Comparison of ENCODE assay signal across 1 cellular context in genomic region chr12:49347307-49348237, GRCh38.
A peak's percentile ranks its signal among the peaks of the same experiment; 100 is the strongest.
TF ChIP-seq lines count a peak whose summit lies in the region.

No MANE protein-coding gene starts in this region.

TF ChIP-seq in WTC11, 78 proteins besides CTCF, POLR2A, EP300 and RAD21 (continued from another document):
- TF ChIP-seq ZNF281 (CRISPR knock-in tag; IDR thresholded peaks at IDR 0.05), result no peak
- TF ChIP-seq AR (CRISPR knock-in tag; IDR thresholded peaks at IDR 0.05), result no peak
- TF ChIP-seq ZNF121 (CRISPR knock-in tag; IDR thresholded peaks at IDR 0.05), result no peak
- TF ChIP-seq ZNF416 (CRISPR knock-in tag; IDR thresholded peaks at IDR 0.05), result no peak
- TF ChIP-seq TCF7 (CRISPR knock-in tag; IDR thresholded peaks at IDR 0.05; ENCODE audit: low read depth), result no peak
- no peak for TF ChIP-seq KAT7 (CRISPR knock-in tag; IDR thresholded peaks at IDR 0.05; ENCODE audit: borderline replicate concordance)
- no peak for TF ChIP-seq ZNF232 (CRISPR knock-in tag; IDR thresholded peaks at IDR 0.05)
- TF ChIP-seq ATF2 (CRISPR knock-in tag; IDR thresholded peaks at IDR 0.05; ENCODE audit: borderline replicate concordance, low read depth), result no peak
- no peak for TF ChIP-seq CREB1 (CRISPR knock-in tag; IDR thresholded peaks at IDR 0.05)
- no peak for TF ChIP-seq FOXJ3 (CRISPR knock-in tag; IDR thresholded peaks at IDR 0.05; ENCODE audit: borderline replicate concordance)
- no peak for TF ChIP-seq JUN (CRISPR knock-in tag; IDR thresholded peaks at IDR 0.05)
- TF ChIP-seq PRDM15 (CRISPR knock-in tag; IDR thresholded peaks at IDR 0.05), result peak; percentile 54; the same call in 1 of the 2 replicates
- TF ChIP-seq TP53 (CRISPR knock-in tag; IDR thresholded peaks at IDR 0.05), result no peak
- TF ChIP-seq FOXK1 (CRISPR knock-in tag; IDR thresholded peaks at IDR 0.05), result no peak
TF ChIP-seq in WTC11: peak in this region for 4.
